Comparison of ENCODE assay signal across 1 cellular context in genomic region chr5:172834570-172835245, GRCh38.
TF ChIP-seq lines count a peak whose summit lies in the region.

No MANE protein-coding gene starts in this region.

TF ChIP-seq in GM12878, 131 proteins besides CTCF, POLR2A, EP300 and RAD21 (continued from another document):
- TF ChIP-seq CEBPZ (IDR thresholded peaks at IDR 0.05; ENCODE audit: low read depth, low read length) (no peak), CUX1 (IDR thresholded peaks at IDR 0.05; ENCODE audit: insufficient replicate concordance, low read depth, low read length) (no peak), ASH2L (IDR thresholded peaks at IDR 0.05; ENCODE audit: borderline replicate concordance, low read depth) (no peak), IKZF1 (conservative IDR thresholded peaks at IDR 0.05) (no peak), MEF2B (IDR thresholded peaks at IDR 0.05; ENCODE audit: partially characterized antibody, poor library complexity, severe bottlenecking) (peak; percentile 45), MAX (IDR thresholded peaks at IDR 0.05; ENCODE audit: low read depth, low read length) (no peak), JUND (IDR thresholded peaks at IDR 0.05; ENCODE audit: low read depth, low read length) (no peak), GATAD2B (conservative IDR thresholded peaks at IDR 0.05; ENCODE audit: low read depth) (0 out of 2 replicates have a peak, but pooled peaks have one; percentile 0), CHD2 (IDR thresholded peaks at IDR 0.05; ENCODE audit: borderline replicate concordance, low read depth, low read length) (no peak), KAT2A (conservative IDR thresholded peaks at IDR 0.05; ENCODE audit: control insufficient read depth, low read depth, low read length) (no peak), HDGF (IDR thresholded peaks at IDR 0.05) (0 out of 2 replicates have a peak, but pooled peaks have one; percentile 12), ZNF24 (IDR thresholded peaks at IDR 0.05) (no peak), SKIL (IDR thresholded peaks at IDR 0.05; ENCODE audit: low read depth, poor library complexity, severe bottlenecking) (no peak), TCF3 (IDR thresholded peaks at IDR 0.05; ENCODE audit: borderline replicate concordance, insufficient read depth, low read depth, low read length) (no peak), KDM1A (IDR thresholded peaks at IDR 0.05; ENCODE audit: borderline replicate concordance) (no peak)
